ENCODE assay signal across 8 cellular contexts in genomic region chr5:137660349-137660817, GRCh38.
DNase-seq lines count a peak whose midpoint lies in the region; TF ChIP-seq lines count a peak whose summit lies in the region.

No MANE protein-coding gene starts in this region.

- CTCF ChIA-PET in activated naive CD4-positive, alpha-beta T cell treated with anti-CD3 and anti-CD28 coated beads, Interleukin-2, amount 10 ng/mL, durations not matched to agents 7 days and 5 days (lab: Charles Lee): interaction anchor here (0.7 to 17.0 kb wide), 28 partner anchors 9 to 473 kb away, joined by 3 to 551 read pairs (median 4); partner anchors contain the start of genes HNRNPA0 and KLHL3

- H3K9me3 ChIP-seq in MM.1S (replicated peaks; ENCODE audit: insufficient read depth, low read length) (no peaks in the 10 kb centered on the region), uterus (no peaks in the 10 kb centered on the region)

- no peaks in the 10 kb centered on the region for H3K27me3 ChIP-seq in H7 (ENCODE audit: control insufficient read depth, insufficient read depth, low read length)
- H3K27me3 ChIP-seq in MM.1S (replicated peaks; ENCODE audit: insufficient read depth, low read length): no peaks in the 10 kb centered on the region
- no peaks in the 10 kb centered on the region for H3K27me3 ChIP-seq in uterus

- H3K9ac ChIP-seq in MM.1S (ENCODE audit: low read length): no peak overlapping the region

- no peak overlapping the region for H3K27ac ChIP-seq in MM.1S (ENCODE audit: low read length)
- no peak overlapping the region for H3K27ac ChIP-seq in uterus

- intact Hi-C loops in uterus (cut with DNase I; ENCODE audit: low total_unique reads): no loop called here

- H3K4me1 ChIP-seq in MM.1S (ENCODE audit: low read length): no peaks in the 10 kb centered on the region
- no peaks in the 10 kb centered on the region for H3K4me1 ChIP-seq in uterus

- DNase-seq in GM03348 (ENCODE audit: low spot score): peak; percentile 79
- DNase-seq in H7: peak; percentile 65
- DNase-seq in MM.1S: peak; percentile 85
- DNase-seq in SK-N-DZ (ENCODE audit: low spot score): peak; percentile 80
- peak; percentile 85 for DNase-seq in activated naive CD4-positive, alpha-beta T cell treated with anti-CD3 and anti-CD28 coated beads, Interleukin-2, amount 10 ng/mL, durations not matched to agents 7 days and 5 days
- DNase-seq in glutamatergic neuron: peak; percentile 74
- DNase-seq in progenitor cell of endocrine pancreas (ENCODE audit: low spot score, unreplicated experiment): peak; percentile 53
- peak; percentile 62 to 66 for DNase-seq in uterus

- H3K4me2 ChIP-seq in MM.1S (ENCODE audit: low read depth, low read length): no peak overlapping the region

- no peaks in the 10 kb centered on the region for H3F3A ChIP-seq in MM.1S (ENCODE audit: insufficient read depth, low read length)

- no peaks in the 10 kb centered on the region for H4K20me1 ChIP-seq in MM.1S (ENCODE audit: insufficient read depth, low read length)

- no peak overlapping the region for H3K4me3 Mint-ChIP-seq in activated naive CD4-positive, alpha-beta T cell treated with anti-CD3 and anti-CD28 coated beads, Interleukin-2, amount 10 ng/mL, durations not matched to agents 7 days and 5 days
- H3K4me3 Mint-ChIP-seq in glutamatergic neuron (ENCODE audit: unreplicated experiment) (no peak overlapping the region), progenitor cell of endocrine pancreas (ENCODE audit: low read depth) (no peak overlapping the region)

- H3K4me1 Mint-ChIP-seq in activated naive CD4-positive, alpha-beta T cell treated with anti-CD3 and anti-CD28 coated beads, Interleukin-2, amount 10 ng/mL, durations not matched to agents 7 days and 5 days: peaks cover 22% of the 10 kb centered on the region
- H3K4me1 Mint-ChIP-seq in glutamatergic neuron (ENCODE audit: low read depth, unreplicated experiment): no peaks in the 10 kb centered on the region
- peaks cover 4% of the 10 kb centered on the region for H3K4me1 Mint-ChIP-seq in progenitor cell of endocrine pancreas (ENCODE audit: low read depth)

- H3K79me2 ChIP-seq in MM.1S (ENCODE audit: low read length): no peaks in the 10 kb centered on the region

- no peak overlapping the region for H3K27ac Mint-ChIP-seq in activated naive CD4-positive, alpha-beta T cell treated with anti-CD3 and anti-CD28 coated beads, Interleukin-2, amount 10 ng/mL, durations not matched to agents 7 days and 5 days
- no peak overlapping the region for H3K27ac Mint-ChIP-seq in glutamatergic neuron (ENCODE audit: unreplicated experiment)
- H3K27ac Mint-ChIP-seq in progenitor cell of endocrine pancreas: no peak overlapping the region

- TF ChIP-seq POLR2A in uterus (IDR thresholded peaks at IDR 0.05): no peak

- H3K36me3 Mint-ChIP-seq in activated naive CD4-positive, alpha-beta T cell treated with anti-CD3 and anti-CD28 coated beads, Interleukin-2, amount 10 ng/mL, durations not matched to agents 7 days and 5 days: peaks cover 23% of the 10 kb centered on the region
- H3K36me3 Mint-ChIP-seq in glutamatergic neuron (ENCODE audit: unreplicated experiment) (no peaks in the 10 kb centered on the region), progenitor cell of endocrine pancreas (ENCODE audit: insufficient read depth) (peaks cover 8% of the 10 kb centered on the region)

- no peak overlapping the region for H3K4me3 ChIP-seq in H7 (ENCODE audit: insufficient read depth, low read depth, low read length)
- no peak overlapping the region for H3K4me3 ChIP-seq in MM.1S (ENCODE audit: low read length)
- H3K4me3 ChIP-seq in uterus: no peak overlapping the region

- no peaks in the 10 kb centered on the region for H3K9me3 Mint-ChIP-seq in activated naive CD4-positive, alpha-beta T cell treated with anti-CD3 and anti-CD28 coated beads, Interleukin-2, amount 10 ng/mL, durations not matched to agents 7 days and 5 days
- H3K9me3 Mint-ChIP-seq in glutamatergic neuron (ENCODE audit: unreplicated experiment) (no peaks in the 10 kb centered on the region), progenitor cell of endocrine pancreas (ENCODE audit: low read depth) (no peaks in the 10 kb centered on the region)

- TF ChIP-seq CTCF in MM.1S (IDR thresholded peaks at IDR 0.05; ENCODE audit: low read length) (peak; percentile 83), glutamatergic neuron (IDR thresholded peaks at IDR 0.05; ENCODE audit: partially characterized antibody, unreplicated experiment) (peak; percentile 82), progenitor cell of endocrine pancreas (IDR thresholded peaks at IDR 0.05; ENCODE audit: unreplicated experiment) (peak; percentile 81), uterus (IDR thresholded peaks at IDR 0.05) (peak; percentile 56 to 77 (median 68))

- no peaks in the 10 kb centered on the region for H3K9me2 ChIP-seq in MM.1S (replicated peaks; ENCODE audit: insufficient read depth, low read length)

- no peaks in the 10 kb centered on the region for H3K27me3 Mint-ChIP-seq in activated naive CD4-positive, alpha-beta T cell treated with anti-CD3 and anti-CD28 coated beads, Interleukin-2, amount 10 ng/mL, durations not matched to agents 7 days and 5 days
- H3K27me3 Mint-ChIP-seq in glutamatergic neuron (ENCODE audit: unreplicated experiment) (no peaks in the 10 kb centered on the region), progenitor cell of endocrine pancreas (no peaks in the 10 kb centered on the region)

- H2AFZ ChIP-seq in MM.1S (ENCODE audit: low read length): no peak overlapping the region

- H3K36me3 ChIP-seq in H7 (replicated peaks; ENCODE audit: control insufficient read depth, insufficient read depth, low read length) (no peaks in the 10 kb centered on the region), MM.1S (replicated peaks; ENCODE audit: insufficient read depth, low read length) (no peaks in the 10 kb centered on the region), uterus (no peaks in the 10 kb centered on the region)
